Comparison of ENCODE assay signal across 17 cellular contexts in genomic region chr9:128820665-128821583, GRCh38. TPM values are rescaled to one million over a fixed set of nuclear protein-coding genes. Genes with fewer than 3 reads are reported as not detected.
A peak's percentile ranks its signal among the peaks of the same experiment; 100 is the strongest.
DNase-seq lines count a peak whose midpoint lies in the region; ATAC-seq and TF ChIP-seq lines count a peak whose summit lies in the region.
"Had no signal": no experiment of that assay in that cellular context is flagged by ENCODE, and none has a peak within 500 bp of the region (broad histone marks: within the 10 kb centered on the region; RNA-seq: fewer than 3 reads in every experiment).

No MANE protein-coding gene starts in this region.

- H3K27ac Mint-ChIP-seq in activated CD4-positive, alpha-beta T cell treated with anti-CD3 and anti-CD28 coated beads, Interleukin-2, amount 10 ng/mL, durations not matched to agents 24 days and 14 days: no peak overlapping the region
- no peak overlapping the region for H3K27ac Mint-ChIP-seq in CD4-positive, alpha-beta T cell
- H3K27ac Mint-ChIP-seq in activated T-helper 1 cell treated with anti-CD3 and anti-CD28 coated beads, Interleukin-12 subunit alpha, Interleukin-12 subunit beta, Interleukin-2, Interleukin-4 antibody, amounts not matched to agents 30 ng/mL and 10 ng/mL and 1 ng/mL, durations not matched to agents 14 hours and 24 hours and 36 hours: no peak overlapping the region
- H3K27ac Mint-ChIP-seq in natural killer cell treated with Interleukin-12 subunit alpha and Interleukin-12 subunit beta and Interleukin-15 and Interleukin-18, amount 100 ng/mL, for 72 hours: no peak overlapping the region
- H3K27ac Mint-ChIP-seq in Calu3 (ENCODE audit: unreplicated experiment): no peak overlapping the region
- H3K27ac Mint-ChIP-seq: activated B cell treated with CpG ODN at 0.5 μM for 24 hours had no signal

- ATAC-seq in CD4-positive, alpha-beta T cell (ENCODE audit: poor library complexity): no peak
- no peak for ATAC-seq in natural killer cell treated with Interleukin-12 subunit alpha and Interleukin-12 subunit beta and Interleukin-15 and Interleukin-18, amount 100 ng/mL, for 72 hours
- no peak for ATAC-seq in HG03342 (IDR thresholded peaks at IDR 0.05; ENCODE audit: unreplicated experiment)
- ATAC-seq: A549 had no signal

- H3K27me3 ChIP-seq in CD4-positive, alpha-beta T cell (ENCODE audit: control insufficient read depth, insufficient read depth, low read length): no peaks in the 10 kb centered on the region
- no peaks in the 10 kb centered on the region for H3K27me3 ChIP-seq in BE2C

- no peak overlapping the region for H3K4me3 ChIP-seq in BE2C (ENCODE audit: low read depth, low read length)
- H3K4me3 ChIP-seq: A549, skin epidermis had no signal

- H3K27ac ChIP-seq in CD4-positive, alpha-beta T cell (ENCODE audit: low read depth, low read length): no peak overlapping the region
- H3K27ac ChIP-seq: A549 had no signal

- no peak for TF ChIP-seq CTCF in CD4-positive, alpha-beta T cell (IDR thresholded peaks at IDR 0.05)
- TF ChIP-seq CTCF in BE2C (IDR thresholded peaks at IDR 0.05; ENCODE audit: low read depth, low read length) (no peak), Calu3 (IDR thresholded peaks at IDR 0.05; ENCODE audit: unreplicated experiment) (no peak)

- peaks cover 56% of the 10 kb centered on the region for H3K36me3 ChIP-seq in BE2C

- no TSS peak for BruUV-seq in Calu3 (replicated peaks; lab: Mats Ljungman, UMichigan)

- POLR2A ChIA-PET in CD4-positive, alpha-beta T cell (lab: Charles Lee): interaction anchor here (3.1 to 3.7 kb wide), 2 partner anchors 9 to 96 kb away, joined by 29 to 61 read pairs; partner anchors contain the start of genes SPOUT1 and ZDHHC12

- peaks cover 38% of the 10 kb centered on the region for H3K36me3 Mint-ChIP-seq in activated CD4-positive, alpha-beta T cell treated with anti-CD3 and anti-CD28 coated beads, Interleukin-2, amount 10 ng/mL, durations not matched to agents 24 days and 14 days (ENCODE audit: low read depth)
- peaks cover 37% of the 10 kb centered on the region for H3K36me3 Mint-ChIP-seq in CD4-positive, alpha-beta T cell (ENCODE audit: low read depth)
- peaks cover 24% of the 10 kb centered on the region for H3K36me3 Mint-ChIP-seq in activated T-helper 1 cell treated with anti-CD3 and anti-CD28 coated beads, Interleukin-12 subunit alpha, Interleukin-12 subunit beta, Interleukin-2, Interleukin-4 antibody, amounts not matched to agents 30 ng/mL and 10 ng/mL and 1 ng/mL, durations not matched to agents 14 hours and 24 hours and 36 hours (ENCODE audit: low read depth)
- no peaks in the 10 kb centered on the region for H3K36me3 Mint-ChIP-seq in natural killer cell treated with Interleukin-12 subunit alpha and Interleukin-12 subunit beta and Interleukin-15 and Interleukin-18, amount 100 ng/mL, for 72 hours
- peaks cover 38% of the 10 kb centered on the region for H3K36me3 Mint-ChIP-seq in Calu3 (ENCODE audit: insufficient read depth, unreplicated experiment)

- H3K27me3 Mint-ChIP-seq in activated CD4-positive, alpha-beta T cell treated with anti-CD3 and anti-CD28 coated beads, Interleukin-2, amount 10 ng/mL, durations not matched to agents 24 days and 14 days: no peaks in the 10 kb centered on the region
- H3K27me3 Mint-ChIP-seq in CD4-positive, alpha-beta T cell: no peaks in the 10 kb centered on the region
- H3K27me3 Mint-ChIP-seq in activated T-helper 1 cell treated with anti-CD3 and anti-CD28 coated beads, Interleukin-12 subunit alpha, Interleukin-12 subunit beta, Interleukin-2, Interleukin-4 antibody, amounts not matched to agents 30 ng/mL and 10 ng/mL and 1 ng/mL, durations not matched to agents 14 hours and 24 hours and 36 hours (ENCODE audit: insufficient read depth): no peaks in the 10 kb centered on the region
- no peaks in the 10 kb centered on the region for H3K27me3 Mint-ChIP-seq in natural killer cell treated with Interleukin-12 subunit alpha and Interleukin-12 subunit beta and Interleukin-15 and Interleukin-18, amount 100 ng/mL, for 72 hours
- H3K27me3 Mint-ChIP-seq in Calu3 (ENCODE audit: unreplicated experiment): no peaks in the 10 kb centered on the region
- H3K27me3 Mint-ChIP-seq: activated B cell treated with CpG ODN at 0.5 μM for 24 hours had no signal

- H3K4me1 Mint-ChIP-seq in activated CD4-positive, alpha-beta T cell treated with anti-CD3 and anti-CD28 coated beads, Interleukin-2, amount 10 ng/mL, durations not matched to agents 24 days and 14 days: peaks cover 12% of the 10 kb centered on the region
- H3K4me1 Mint-ChIP-seq in CD4-positive, alpha-beta T cell (ENCODE audit: low read depth): peaks cover 11% of the 10 kb centered on the region
- H3K4me1 Mint-ChIP-seq in activated T-helper 1 cell treated with anti-CD3 and anti-CD28 coated beads, Interleukin-12 subunit alpha, Interleukin-12 subunit beta, Interleukin-2, Interleukin-4 antibody, amounts not matched to agents 30 ng/mL and 10 ng/mL and 1 ng/mL, durations not matched to agents 14 hours and 24 hours and 36 hours (ENCODE audit: low read depth): peaks cover 14% of the 10 kb centered on the region
- peaks cover 7 to 9% of the 10 kb centered on the region in 2 donors for H3K4me1 Mint-ChIP-seq in natural killer cell treated with Interleukin-12 subunit alpha and Interleukin-12 subunit beta and Interleukin-15 and Interleukin-18, amount 100 ng/mL, for 72 hours (ENCODE audit: low read depth in 2 of 2)
- H3K4me1 Mint-ChIP-seq in Calu3 (ENCODE audit: low read depth, unreplicated experiment): no peaks in the 10 kb centered on the region

- no peak for DNase-seq in activated CD4-positive, alpha-beta T cell treated with anti-CD3 and anti-CD28 coated beads, Interleukin-2, amount 10 ng/mL, durations not matched to agents 24 days and 14 days
- DNase-seq in activated CD4-positive, alpha-beta T cell treated with anti-CD3 and anti-CD28 coated beads, Interleukin-2, amount 50 U/mL, for 1 hour: no peak
- DNase-seq in CD4-positive, alpha-beta T cell: no peak
- DNase-seq in activated T-helper 1 cell treated with anti-CD3 and anti-CD28 coated beads, Interleukin-12 subunit alpha, Interleukin-12 subunit beta, Interleukin-2, Interleukin-4 antibody, amounts not matched to agents 30 ng/mL and 10 ng/mL and 1 ng/mL, durations not matched to agents 14 hours and 24 hours and 36 hours (ENCODE audit: low spot score): no peak
- no peak for DNase-seq in natural killer cell treated with Interleukin-12 subunit alpha and Interleukin-12 subunit beta and Interleukin-15 and Interleukin-18, amount 100 ng/mL, for 72 hours (ENCODE audit: low spot score)
- DNase-seq in BE2C (no peak), Calu3 (no peak)
- DNase-seq: activated B cell treated with CpG ODN at 0.5 μM for 24 hours; activated CD8-positive, alpha-beta memory T cell treated with anti-CD3 and anti-CD28 coated beads, Interleukin-2, amount 50 U/mL, for 4 hours; amniotic stem cell; hippocampal formation; NCI-H1436; SW 1271; trophoblast cell had no signal

- peaks cover 5% of the 10 kb centered on the region for H3K4me1 ChIP-seq in BE2C

- H3K9me3 Mint-ChIP-seq in activated CD4-positive, alpha-beta T cell treated with anti-CD3 and anti-CD28 coated beads, Interleukin-2, amount 10 ng/mL, durations not matched to agents 24 days and 14 days: no peaks in the 10 kb centered on the region
- H3K9me3 Mint-ChIP-seq in CD4-positive, alpha-beta T cell: no peaks in the 10 kb centered on the region
- no peaks in the 10 kb centered on the region for H3K9me3 Mint-ChIP-seq in activated T-helper 1 cell treated with anti-CD3 and anti-CD28 coated beads, Interleukin-12 subunit alpha, Interleukin-12 subunit beta, Interleukin-2, Interleukin-4 antibody, amounts not matched to agents 30 ng/mL and 10 ng/mL and 1 ng/mL, durations not matched to agents 14 hours and 24 hours and 36 hours
- H3K9me3 Mint-ChIP-seq in natural killer cell treated with Interleukin-12 subunit alpha and Interleukin-12 subunit beta and Interleukin-15 and Interleukin-18, amount 100 ng/mL, for 72 hours: no peaks in the 10 kb centered on the region
- H3K9me3 Mint-ChIP-seq in Calu3 (ENCODE audit: low read depth, unreplicated experiment): no peaks in the 10 kb centered on the region
- H3K9me3 Mint-ChIP-seq: activated B cell treated with CpG ODN at 0.5 μM for 24 hours had no signal

- peak overlapping the region; percentile 34 for H3K4me3 Mint-ChIP-seq in activated CD4-positive, alpha-beta T cell treated with anti-CD3 and anti-CD28 coated beads, Interleukin-2, amount 10 ng/mL, durations not matched to agents 24 days and 14 days
- H3K4me3 Mint-ChIP-seq in CD4-positive, alpha-beta T cell: peak overlapping the region; percentile 89
- H3K4me3 Mint-ChIP-seq in activated T-helper 1 cell treated with anti-CD3 and anti-CD28 coated beads, Interleukin-12 subunit alpha, Interleukin-12 subunit beta, Interleukin-2, Interleukin-4 antibody, amounts not matched to agents 30 ng/mL and 10 ng/mL and 1 ng/mL, durations not matched to agents 14 hours and 24 hours and 36 hours: peak overlapping the region; percentile 88
- H3K4me3 Mint-ChIP-seq in natural killer cell treated with Interleukin-12 subunit alpha and Interleukin-12 subunit beta and Interleukin-15 and Interleukin-18, amount 100 ng/mL, for 72 hours: peak overlapping the region; percentile 17
- no peak overlapping the region for H3K4me3 Mint-ChIP-seq in Calu3 (ENCODE audit: low read depth, unreplicated experiment)

- CTCF ChIA-PET in CD4-positive, alpha-beta T cell (lab: Charles Lee): no interaction called here
- CTCF ChIA-PET in Calu3 (lab: Charles Lee): interaction anchor here (1.2 kb wide), 1 partner anchor 75 kb away, joined by 4 read pairs; no protein-coding TSS in a partner anchor

- intact Hi-C loops in activated CD4-positive, alpha-beta T cell treated with anti-CD3 and anti-CD28 coated beads, Interleukin-2, amount 10 ng/mL, durations not matched to agents 24 days and 14 days (cut with micrococcal nuclease): no loop called here
- intact Hi-C loops in CD4-positive, alpha-beta T cell (cut with DNase I, micrococcal nuclease): no loop called here
- intact Hi-C loops in activated T-helper 1 cell treated with anti-CD3 and anti-CD28 coated beads, Interleukin-12 subunit alpha, Interleukin-12 subunit beta, Interleukin-2, Interleukin-4 antibody, amounts not matched to agents 30 ng/mL and 10 ng/mL and 1 ng/mL, durations not matched to agents 14 hours and 24 hours and 36 hours (cut with micrococcal nuclease): no loop called here
- intact Hi-C loops in Calu3 (cut with micrococcal nuclease; ENCODE audit: unreplicated experiment): no loop called here

- no peaks in the 10 kb centered on the region for H3K9me3 ChIP-seq in CD4-positive, alpha-beta T cell (ENCODE audit: control insufficient read depth, low read length)
- H3K9me3 ChIP-seq in BE2C: no peaks in the 10 kb centered on the region
- H3K9me3 ChIP-seq: A549 had no signal

RNA-seq across cellular contexts. Expression of gene ENDOG, which starts 2.6 kb away (rescaled TPM):
- 22.9 and 23.3 TPM in 2 replicates for total RNA-seq in activated CD4-positive, alpha-beta T cell treated with anti-CD3 and anti-CD28 coated beads, Interleukin-2, amount 10 ng/mL, durations not matched to agents 24 days and 14 days
- total RNA-seq in CD4-positive, alpha-beta T cell: 1 to 10 TPM; 3.2 to 3.7 TPM
- 22.1 and 26.2 TPM in 2 replicates for total RNA-seq in activated T-helper 1 cell treated with anti-CD3 and anti-CD28 coated beads, Interleukin-12 subunit alpha, Interleukin-12 subunit beta, Interleukin-2, Interleukin-4 antibody, amounts not matched to agents 30 ng/mL and 10 ng/mL and 1 ng/mL, durations not matched to agents 14 hours and 24 hours and 36 hours
- total RNA-seq in natural killer cell treated with Interleukin-12 subunit alpha and Interleukin-12 subunit beta and Interleukin-15 and Interleukin-18, amount 100 ng/mL, for 72 hours: 10 to 100 TPM; 18.4 to 23.7 TPM
- polyA plus RNA-seq in BE2C (2012; ENCODE audit: insufficient read depth, insufficient read length, low read depth): 7.9 TPM
- total RNA-seq in Calu3 (2022): 15.2 and 17.5 TPM in 2 replicates

RNA-seq across cellular contexts. Expression of gene SPOUT1, which starts 8.7 kb away (rescaled TPM):
- 149 and 154 TPM in 2 replicates for total RNA-seq in activated CD4-positive, alpha-beta T cell treated with anti-CD3 and anti-CD28 coated beads, Interleukin-2, amount 10 ng/mL, durations not matched to agents 24 days and 14 days
- total RNA-seq in CD4-positive, alpha-beta T cell: 10 to 100 TPM; 22.2 to 27.6 TPM
- 151 and 158 TPM in 2 replicates for total RNA-seq in activated T-helper 1 cell treated with anti-CD3 and anti-CD28 coated beads, Interleukin-12 subunit alpha, Interleukin-12 subunit beta, Interleukin-2, Interleukin-4 antibody, amounts not matched to agents 30 ng/mL and 10 ng/mL and 1 ng/mL, durations not matched to agents 14 hours and 24 hours and 36 hours
- 100 to 1,000 TPM in 1 of 2 donors, 10 to 100 TPM in 1; 89.5 to 152 TPM for total RNA-seq in natural killer cell treated with Interleukin-12 subunit alpha and Interleukin-12 subunit beta and Interleukin-15 and Interleukin-18, amount 100 ng/mL, for 72 hours
- 108 TPM for polyA plus RNA-seq in BE2C (2012; ENCODE audit: insufficient read depth, insufficient read length, low read depth)
- 35.8 and 46.8 TPM in 2 replicates for total RNA-seq in Calu3 (2022)

RNA-seq across cellular contexts. Expression of gene TBC1D13, which starts 33.9 kb away (rescaled TPM):
- total RNA-seq in activated CD4-positive, alpha-beta T cell treated with anti-CD3 and anti-CD28 coated beads, Interleukin-2, amount 10 ng/mL, durations not matched to agents 24 days and 14 days: 19.2 and 19.9 TPM in 2 replicates
- total RNA-seq in CD4-positive, alpha-beta T cell: 10 to 100 TPM; 25.4 to 28.7 TPM
- 21.2 and 22.3 TPM in 2 replicates for total RNA-seq in activated T-helper 1 cell treated with anti-CD3 and anti-CD28 coated beads, Interleukin-12 subunit alpha, Interleukin-12 subunit beta, Interleukin-2, Interleukin-4 antibody, amounts not matched to agents 30 ng/mL and 10 ng/mL and 1 ng/mL, durations not matched to agents 14 hours and 24 hours and 36 hours
- total RNA-seq in natural killer cell treated with Interleukin-12 subunit alpha and Interleukin-12 subunit beta and Interleukin-15 and Interleukin-18, amount 100 ng/mL, for 72 hours: 10 to 100 TPM; 25.9 to 33.4 TPM
- 34.1 TPM for polyA plus RNA-seq in BE2C (2012; ENCODE audit: insufficient read depth, insufficient read length, low read depth)
- total RNA-seq in Calu3 (2022): 16.6 and 18.2 TPM in 2 replicates

RNA-seq across cellular contexts. Expression of gene ZER1, which starts 49.2 kb away (rescaled TPM):
- 12.3 and 14.4 TPM in 2 replicates for total RNA-seq in activated CD4-positive, alpha-beta T cell treated with anti-CD3 and anti-CD28 coated beads, Interleukin-2, amount 10 ng/mL, durations not matched to agents 24 days and 14 days
- total RNA-seq in CD4-positive, alpha-beta T cell: 10 to 100 TPM; 25.4 to 32.6 TPM
- total RNA-seq in activated T-helper 1 cell treated with anti-CD3 and anti-CD28 coated beads, Interleukin-12 subunit alpha, Interleukin-12 subunit beta, Interleukin-2, Interleukin-4 antibody, amounts not matched to agents 30 ng/mL and 10 ng/mL and 1 ng/mL, durations not matched to agents 14 hours and 24 hours and 36 hours: 21.1 and 21.5 TPM in 2 replicates
- total RNA-seq in natural killer cell treated with Interleukin-12 subunit alpha and Interleukin-12 subunit beta and Interleukin-15 and Interleukin-18, amount 100 ng/mL, for 72 hours: 10 to 100 TPM; 21.5 to 22.4 TPM
- 24.4 TPM for polyA plus RNA-seq in BE2C (2012; ENCODE audit: insufficient read depth, insufficient read length, low read depth)
- total RNA-seq in Calu3 (2022): 15.2 and 20.2 TPM in 2 replicates
